Comparison of ENCODE assay signal across 10 cellular contexts in genomic region chr17:29663155-29663554, GRCh38. TPM values are rescaled to one million over a fixed set of nuclear protein-coding genes. Genes with fewer than 3 reads are reported as not detected.
DNase-seq lines count a peak whose midpoint lies in the region; ATAC-seq, FAIRE-seq and TF ChIP-seq lines count a peak whose summit lies in the region.
"Had no signal": no experiment of that assay in that cellular context is flagged by ENCODE, and none has a peak within 500 bp of the region (broad histone marks: within the 10 kb centered on the region; RNA-seq: fewer than 3 reads in every experiment).

No MANE protein-coding gene starts in this region.

- H2AK5ac ChIP-seq in H1 (ENCODE audit: low read depth, low read length), result no peak overlapping the region

- no peak overlapping the region for H4K5ac ChIP-seq in H1 (ENCODE audit: insufficient read length, low read depth, low read length)

- 0 out of 4 replicates have a peak, but pooled peaks of 1 of the 2 experiments have one; percentile 2 for TF ChIP-seq RAD21 in H1 (IDR thresholded peaks at IDR 0.05 in 1 of 2, conservative IDR thresholded peaks at IDR 0.05 in 1 of 2; ENCODE audit: low read depth in 2 of 2, low read length in 2 of 2)

- H3K27ac ChIP-seq in HUES6 (ENCODE audit: low read depth, low read length) (peak overlapping the region; percentile 41; the same call in 1 of the 2 replicates), H1 (ENCODE audit: low read depth, low read length) (no peak overlapping the region)

- H4K91ac ChIP-seq in H1 (replicated peaks; ENCODE audit: insufficient read length, low read length), result no peak overlapping the region

- H3K4me1 ChIP-seq in HUES6 (ENCODE audit: control insufficient read depth, insufficient read depth, low read length) (peaks cover 8% of the 10 kb centered on the region), H1 (replicated peaks in 1 of 4; ENCODE audit: control insufficient read depth in 3 of 4, insufficient read depth in 4 of 4, low read length in 3 of 4) (peaks cover 0 to 3% (median 0%) of the 10 kb centered on the region in 4 experiments; a peak in 1 of 7 replicates)

- no peak overlapping the region for H3K23ac ChIP-seq in H1 (ENCODE audit: insufficient read length)

- H3K14ac ChIP-seq in H1 (ENCODE audit: insufficient read length), result no peak overlapping the region

- no peaks in the 10 kb centered on the region for H3K9me3 ChIP-seq in HUES6 (ENCODE audit: control insufficient read depth, insufficient read depth, low read depth, low read length)
- H3K9me3 ChIP-seq in H1 (ENCODE audit: insufficient read depth in 2 of 2, low read depth in 1 of 2, low read length in 1 of 2), result no peaks in the 10 kb centered on the region

- H3K9ac ChIP-seq in HUES6 (ENCODE audit: low read length) (no peak overlapping the region), H1 (replicated peaks in 1 of 4; ENCODE audit: extremely low read depth in 1 of 4, low read depth in 3 of 4, low read length in 3 of 4) (no peak overlapping the region)

- H3K4me2 ChIP-seq in H1 (ENCODE audit: insufficient read depth in 1 of 2, low read depth in 2 of 2, low read length in 2 of 2), result no peak overlapping the region

- CTCF ChIA-PET in H1 (lab: Charles Lee; ENCODE audit: partially characterized antibody), result interaction anchor here (0.6 to 1.6 kb wide), 4 partner anchors 24 to 123 kb away, joined by 3 to 4 read pairs (median 3); no protein-coding TSS in a partner anchor

- H2AFZ ChIP-seq in H1 (ENCODE audit: low read length), result no peak overlapping the region

- H3K27ac Mint-ChIP-seq in CD14-positive monocyte, result peak overlapping the region in 4 of 7 donors; percentile 76 to 88 (median 78)

- H2BK20ac ChIP-seq in H1 (ENCODE audit: low read length), result no peak overlapping the region

- no peak for TF ChIP-seq CTCF in CD14-positive monocyte (IDR thresholded peaks at IDR 0.05)
- TF ChIP-seq CTCF in H1 (IDR thresholded peaks at IDR 0.05; ENCODE audit: control extremely low read depth in 1 of 3, insufficient read depth in 1 of 3, low read depth in 1 of 3, low read length in 3 of 3), result no peak

- intact Hi-C loops in CD14-positive monocyte (cut with micrococcal nuclease), result no loop called here

- H4K8ac ChIP-seq in H1 (ENCODE audit: extremely low read depth, insufficient read depth, low read length), result no peak overlapping the region

- H3K4me3 Mint-ChIP-seq in CD14-positive monocyte, result no peak overlapping the region

- FAIRE-seq in H1 (lab: Jason Lieb, UNC), result no peak
- FAIRE-seq in urothelium cell line (lab: Jason Lieb, UNC), result no peak

- no peak overlapping the region for H3K4ac ChIP-seq in H1 (replicated peaks; ENCODE audit: insufficient read length, low read depth, low read length)

- H2BK120ac ChIP-seq in H1 (replicated peaks; ENCODE audit: low read depth, low read length), result no peak overlapping the region

- H2BK15ac ChIP-seq in H1 (ENCODE audit: low read length), result no peak overlapping the region

- no peak for ATAC-seq in HG02840 (IDR thresholded peaks at IDR 0.05; ENCODE audit: low FRiP score, unreplicated experiment)
- ATAC-seq in HG02763 (IDR thresholded peaks at IDR 0.05; ENCODE audit: unreplicated experiment), result no peak
- no peak for ATAC-seq in GM21528 (IDR thresholded peaks at IDR 0.05; ENCODE audit: low FRiP score, unreplicated experiment)

- H2BK5ac ChIP-seq in H1 (ENCODE audit: low read depth, low read length), result no peak overlapping the region

- no peak for DNase-seq in CD14-positive monocyte (ENCODE audit: low spot score)
- DNase-seq in H1 (ENCODE audit: low read depth in 1 of 2, low spot score in 2 of 2), result no peak
- peak; percentile 25 for DNase-seq in midbrain (lab: John Stamatoyannopoulos, UW)
- no peak for DNase-seq in urothelium cell line (ENCODE audit: low spot score)
- DNase-seq: DND-41, NCI-H446 treated with DMSO at 0.1 percent for 48 hours had no signal

- H3K79me2 ChIP-seq in H1 (ENCODE audit: control insufficient read depth in 1 of 2, insufficient read depth in 2 of 2, low read length in 2 of 2), result no peaks in the 10 kb centered on the region

- TF ChIP-seq POLR2A in H1 (IDR thresholded peaks at IDR 0.05; ENCODE audit: control extremely low read depth in 1 of 2, low read depth in 2 of 2, low read length in 2 of 2), result no peak

- H3K9me3 Mint-ChIP-seq in CD14-positive monocyte, result peaks cover 0 to 2% (median 0%) of the 10 kb centered on the region in 7 donors

- H3K18ac ChIP-seq in H1 (ENCODE audit: extremely low read depth, low read length), result no peak overlapping the region

- no peaks in the 10 kb centered on the region for H3K27me3 ChIP-seq in HUES6 (ENCODE audit: control insufficient read depth, insufficient read depth, low read length)
- H3K27me3 ChIP-seq in H1 (replicated peaks in 1 of 4; ENCODE audit: control insufficient read depth in 3 of 4, extremely low read depth in 1 of 4, insufficient read depth in 3 of 4, low read length in 3 of 4), result no peaks in the 10 kb centered on the region

- H4K20me1 ChIP-seq in H1 (replicated peaks in 1 of 2; ENCODE audit: control insufficient read depth in 1 of 2, insufficient read depth in 2 of 2, low read length in 2 of 2), result no peaks in the 10 kb centered on the region

- H3K4me3 ChIP-seq in HUES6 (ENCODE audit: low read depth, low read length) (no peak overlapping the region), H1 (ENCODE audit: extremely low read depth in 1 of 4, insufficient read depth in 2 of 4, low read depth in 3 of 4, low read length in 4 of 4) (no peak overlapping the region)

- H3K36me3 ChIP-seq in HUES6 (ENCODE audit: control insufficient read depth, insufficient read depth, low read length), result no peaks in the 10 kb centered on the region; the same call in 1 of the 2 replicates
- H3K36me3 ChIP-seq in H1 (ENCODE audit: control insufficient read depth in 2 of 4, insufficient read depth in 4 of 4, low read length in 3 of 4), result no peaks in the 10 kb centered on the region

- H3K36me3 Mint-ChIP-seq in CD14-positive monocyte, result peaks cover 50 to 88% of the 10 kb centered on the region in 2 donors

- H3K27me3 Mint-ChIP-seq in CD14-positive monocyte (ENCODE audit: low read depth in 3 of 3), result no peaks in the 10 kb centered on the region

- H3K79me1 ChIP-seq in H1 (ENCODE audit: low read depth, low read length), result no peaks in the 10 kb centered on the region

- H3K23me2 ChIP-seq in H1 (ENCODE audit: low read depth, low read length), result no peaks in the 10 kb centered on the region

- 43% methylated on average over 1 of the region's 1 CpG; no CpG with 5 or more reads in 1 of the 2 experiments for WGBS in H1 (ENCODE audit: extremely low coverage in 1 of 2, insufficient coverage in 1 of 2, insufficient read length in 1 of 2, insufficient replicate concordance in 2 of 2, low coverage in 1 of 2, low lambda C conversion rate in 2 of 2, missing lambda C conversion rate in 1 of 2), 2 experiments

- H2BK12ac ChIP-seq in H1 (ENCODE audit: low read depth, low read length), result no peak overlapping the region

- POLR2A ChIA-PET in H1 (lab: Charles Lee; ENCODE audit: partially characterized antibody), result no interaction called here

- H3K56ac ChIP-seq in H1 (replicated peaks; ENCODE audit: insufficient read length, low read depth, low read length), result no peak overlapping the region

- TF ChIP-seq EP300 in H1 (IDR thresholded peaks at IDR 0.05; ENCODE audit: borderline replicate concordance in 1 of 2, low read depth in 2 of 2, low read length in 2 of 2), result no peak

- H3K4me1 Mint-ChIP-seq in CD14-positive monocyte, result peaks cover 23% of the 10 kb centered on the region

TF ChIP-seq in H1, 55 proteins besides CTCF, POLR2A, EP300 and RAD21:
- TF ChIP-seq SP4 (IDR thresholded peaks at IDR 0.05; ENCODE audit: low read length), result no peak
- peak; percentile 87 for TF ChIP-seq MAFK (IDR thresholded peaks at IDR 0.05; ENCODE audit: low read depth, low read length)
- TF ChIP-seq POU5F1 (IDR thresholded peaks at IDR 0.05; ENCODE audit: low read depth, low read length), result no peak
- TF ChIP-seq POLR2AphosphoS5 (IDR thresholded peaks at IDR 0.05; ENCODE audit: low read depth, low read length), result no peak
- TF ChIP-seq SRF (IDR thresholded peaks at IDR 0.05; ENCODE audit: low read depth, low read length), result no peak
- TF ChIP-seq BACH1 (IDR thresholded peaks at IDR 0.05; ENCODE audit: low read length), result peak; percentile 89
TF ChIP-seq in H1: peak in this region for 2.

RNA-seq across cellular contexts. Expression of gene CORO6, which starts 40.4 kb away (rescaled TPM):
- polyA plus RNA-seq in CD14-positive monocyte, result not detected
- 2.1 and 2.5 TPM in 2 replicates for total RNA-seq in H1 (2021; fragmentation: NEBNext Ultra II Directional; extraction: Animal tissue kit (Norgen Biotek cat#: 25700))
- polyA plus RNA-seq in H1 (2011; rRNA removed), result 8.6 and 13.3 TPM in 2 replicates
- 10.9 TPM for polyA plus RNA-seq in H1 (2011; cell fraction: cytosol; rRNA removed)
- polyA plus RNA-seq in H1 (2011; cell fraction: nucleus; rRNA removed), result 106 TPM
- 3.1 to 6.2 TPM (median 5.5 TPM) in 4 replicates for polyA plus RNA-seq in H1 (2012, experiment 1 of 2)
- 3.1 TPM for polyA plus RNA-seq in H1 (2012, experiment 2 of 2)
- 3.6 TPM for polyA plus RNA-seq in H1 (2013, experiment 1 of 2)
- 3.3 TPM for polyA plus RNA-seq in H1 (2013, experiment 2 of 2)
- 7.3 and 10.4 TPM in 2 replicates for polyA minus RNA-seq in H1 (2011; rRNA and poly(A)+ RNA removed)
- 3.2 TPM for polyA minus RNA-seq in H1 (2011; cell fraction: cytosol; rRNA and poly(A)+ RNA removed)
- 10.5 TPM for polyA minus RNA-seq in H1 (2011; cell fraction: nucleus; rRNA and poly(A)+ RNA removed)
